In the genomic region with DNA sequence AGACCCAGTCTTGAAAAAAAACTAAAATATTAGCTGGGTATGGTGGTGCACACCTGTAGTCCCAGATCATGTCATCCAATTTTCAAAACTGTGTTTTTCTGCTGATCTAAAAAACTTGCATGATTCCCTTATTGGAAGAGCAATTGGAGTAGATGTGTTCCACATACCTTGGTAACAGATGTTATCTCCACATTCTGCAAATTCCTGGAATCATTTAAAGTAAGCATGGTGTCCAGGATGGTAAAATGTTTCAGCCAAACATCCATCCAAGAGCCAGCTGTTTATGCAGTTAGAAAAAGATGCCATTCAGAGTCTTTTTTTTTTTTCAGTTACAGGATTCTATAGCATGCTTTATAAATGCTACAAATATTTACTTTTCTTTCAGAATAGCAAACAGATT, we compare ENCODE assay signal across 12 cellular contexts.
"Had no signal": no experiment of that assay in that cellular context is flagged by ENCODE, and none has a peak within 500 bp of the region (broad histone marks: within the 10 kb centered on the region; RNA-seq: fewer than 3 reads in every experiment).

No MANE protein-coding gene starts in this region.

- H3K27me3 ChIP-seq: dorsolateral prefrontal cortex, ovary, thyroid gland had no signal

- H3K4me3 Mint-ChIP-seq: activated CD4-positive, alpha-beta T cell treated with anti-CD3 and anti-CD28 coated beads, Interleukin-2, amount 10 ng/mL, durations not matched to agents 7 days and 5 days; activated naive CD8-positive, alpha-beta T cell treated with anti-CD3 and anti-CD28 coated beads, Interleukin-2, amount 10 ng/mL, durations not matched to agents 7 days and 5 days; naive thymus-derived CD4-positive, alpha-beta T cell; stimulated activated effector memory CD8-positive, alpha-beta T cell treated with anti-CD3 and anti-CD28 coated beads, Interleukin-12 subunit alpha, Interleukin-12 subunit beta, amount 100 ng/mL, for 72 hours had no signal

- H3K36me3 Mint-ChIP-seq: activated naive CD8-positive, alpha-beta T cell treated with anti-CD3 and anti-CD28 coated beads, Interleukin-2, amount 10 ng/mL, durations not matched to agents 7 days and 5 days; naive thymus-derived CD4-positive, alpha-beta T cell; stimulated activated effector memory CD8-positive, alpha-beta T cell treated with anti-CD3 and anti-CD28 coated beads, Interleukin-12 subunit alpha, Interleukin-12 subunit beta, amount 100 ng/mL, for 72 hours had no signal

- H3K4me1 Mint-ChIP-seq: activated CD4-positive, alpha-beta T cell treated with anti-CD3 and anti-CD28 coated beads, Interleukin-2, amount 10 ng/mL, durations not matched to agents 7 days and 5 days; activated naive CD8-positive, alpha-beta T cell treated with anti-CD3 and anti-CD28 coated beads, Interleukin-2, amount 10 ng/mL, durations not matched to agents 7 days and 5 days; naive thymus-derived CD4-positive, alpha-beta T cell; stimulated activated effector memory CD8-positive, alpha-beta T cell treated with anti-CD3 and anti-CD28 coated beads, Interleukin-12 subunit alpha, Interleukin-12 subunit beta, amount 100 ng/mL, for 72 hours had no signal

- H3K9me3 ChIP-seq: mucosa of descending colon, ovary, thyroid gland had no signal

- H3K4me1 ChIP-seq: left ventricle myocardium inferior had no signal

- DNase-seq: activated CD4-positive, alpha-beta T cell treated with anti-CD3 and anti-CD28 coated beads, Interleukin-2, amount 10 ng/mL, durations not matched to agents 7 days and 5 days; activated CD8-positive, alpha-beta memory T cell treated with anti-CD3 and anti-CD28 coated beads, Interleukin-2, amount 50 U/mL, for 48 hours; activated naive CD8-positive, alpha-beta T cell treated with anti-CD3 and anti-CD28 coated beads, Interleukin-2, amount 10 ng/mL, durations not matched to agents 7 days and 5 days; dorsolateral prefrontal cortex; hippocampal formation; left ventricle myocardium inferior; mucosa of descending colon; naive thymus-derived CD4-positive, alpha-beta T cell; ovary; T-helper 9 cell; thyroid gland had no signal

- H3K4me3 ChIP-seq: dorsolateral prefrontal cortex, left ventricle myocardium inferior, mucosa of descending colon, ovary, thyroid gland had no signal

- ATAC-seq: mucosa of descending colon; naive thymus-derived CD4-positive, alpha-beta T cell; stimulated activated effector memory CD8-positive, alpha-beta T cell treated with anti-CD3 and anti-CD28 coated beads, Interleukin-12 subunit alpha, Interleukin-12 subunit beta, amount 100 ng/mL, for 72 hours had no signal

- H3K27me3 Mint-ChIP-seq: activated CD4-positive, alpha-beta T cell treated with anti-CD3 and anti-CD28 coated beads, Interleukin-2, amount 10 ng/mL, durations not matched to agents 7 days and 5 days; activated naive CD8-positive, alpha-beta T cell treated with anti-CD3 and anti-CD28 coated beads, Interleukin-2, amount 10 ng/mL, durations not matched to agents 7 days and 5 days; naive thymus-derived CD4-positive, alpha-beta T cell had no signal

- H3K27ac ChIP-seq: dorsolateral prefrontal cortex, left ventricle myocardium inferior, ovary, thyroid gland had no signal

- H3K27ac Mint-ChIP-seq: activated CD4-positive, alpha-beta T cell treated with anti-CD3 and anti-CD28 coated beads, Interleukin-2, amount 10 ng/mL, durations not matched to agents 7 days and 5 days; activated naive CD8-positive, alpha-beta T cell treated with anti-CD3 and anti-CD28 coated beads, Interleukin-2, amount 10 ng/mL, durations not matched to agents 7 days and 5 days; naive thymus-derived CD4-positive, alpha-beta T cell; stimulated activated effector memory CD8-positive, alpha-beta T cell treated with anti-CD3 and anti-CD28 coated beads, Interleukin-12 subunit alpha, Interleukin-12 subunit beta, amount 100 ng/mL, for 72 hours had no signal

- H3K36me3 ChIP-seq: left ventricle myocardium inferior, ovary, thyroid gland had no signal
